ENCODE assay signal across 1 cellular context in the genomic region with DNA sequence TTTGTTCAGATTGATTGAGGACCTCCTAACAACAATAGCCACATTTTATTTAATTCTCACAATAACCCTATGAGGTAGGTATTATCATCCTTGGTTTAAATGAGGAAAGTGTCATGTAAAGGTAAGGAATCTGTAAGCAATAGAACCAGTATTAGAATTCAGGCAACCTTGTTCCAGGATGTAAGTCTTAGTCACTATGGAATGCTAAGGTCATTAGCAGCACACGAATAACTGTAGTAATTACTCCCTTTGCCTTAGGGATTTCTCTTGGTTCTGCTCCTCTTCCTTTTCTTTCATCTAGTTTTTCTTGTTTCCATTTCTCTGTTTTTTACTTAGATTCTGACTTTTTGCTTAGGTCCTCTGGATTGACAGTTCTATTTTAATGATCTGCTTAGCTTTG.
TF ChIP-seq lines count a peak whose summit lies in the region.

No MANE protein-coding gene starts in this region.

TF ChIP-seq in WTC11, 78 proteins besides CTCF, POLR2A, EP300 and RAD21 (continued from another document):
- TF ChIP-seq, protein P1, sequence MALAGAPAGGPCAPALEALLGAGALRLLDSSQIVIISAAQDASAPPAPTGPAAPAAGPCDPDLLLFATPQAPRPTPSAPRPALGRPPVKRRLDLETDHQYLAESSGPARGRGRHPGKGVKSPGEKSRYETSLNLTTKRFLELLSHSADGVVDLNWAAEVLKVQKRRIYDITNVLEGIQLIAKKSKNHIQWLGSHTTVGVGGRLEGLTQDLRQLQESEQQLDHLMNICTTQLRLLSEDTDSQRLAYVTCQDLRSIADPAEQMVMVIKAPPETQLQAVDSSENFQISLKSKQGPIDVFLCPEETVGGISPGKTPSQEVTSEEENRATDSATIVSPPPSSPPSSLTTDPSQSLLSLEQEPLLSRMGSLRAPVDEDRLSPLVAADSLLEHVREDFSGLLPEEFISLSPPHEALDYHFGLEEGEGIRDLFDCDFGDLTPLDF (CRISPR knock-in tag; IDR thresholded peaks at IDR 0.05), result no peak
- TF ChIP-seq NR2C2 (CRISPR knock-in tag; IDR thresholded peaks at IDR 0.05) (no peak), ATF1 (CRISPR knock-in tag; IDR thresholded peaks at IDR 0.05) (no peak), MLX (CRISPR knock-in tag; IDR thresholded peaks at IDR 0.05) (no peak), FOXK1 (CRISPR knock-in tag; IDR thresholded peaks at IDR 0.05) (no peak), JAZF1 (CRISPR knock-in tag; IDR thresholded peaks at IDR 0.05) (no peak), ZNF263 (CRISPR knock-in tag; IDR thresholded peaks at IDR 0.05; ENCODE audit: low read depth) (no peak), MYBL2 (CRISPR knock-in tag; IDR thresholded peaks at IDR 0.05) (no peak), ATF3 (CRISPR knock-in tag; conservative IDR thresholded peaks at IDR 0.05) (no peak)
